Comparison of ENCODE assay signal across 8 cellular contexts in the genomic region with DNA sequence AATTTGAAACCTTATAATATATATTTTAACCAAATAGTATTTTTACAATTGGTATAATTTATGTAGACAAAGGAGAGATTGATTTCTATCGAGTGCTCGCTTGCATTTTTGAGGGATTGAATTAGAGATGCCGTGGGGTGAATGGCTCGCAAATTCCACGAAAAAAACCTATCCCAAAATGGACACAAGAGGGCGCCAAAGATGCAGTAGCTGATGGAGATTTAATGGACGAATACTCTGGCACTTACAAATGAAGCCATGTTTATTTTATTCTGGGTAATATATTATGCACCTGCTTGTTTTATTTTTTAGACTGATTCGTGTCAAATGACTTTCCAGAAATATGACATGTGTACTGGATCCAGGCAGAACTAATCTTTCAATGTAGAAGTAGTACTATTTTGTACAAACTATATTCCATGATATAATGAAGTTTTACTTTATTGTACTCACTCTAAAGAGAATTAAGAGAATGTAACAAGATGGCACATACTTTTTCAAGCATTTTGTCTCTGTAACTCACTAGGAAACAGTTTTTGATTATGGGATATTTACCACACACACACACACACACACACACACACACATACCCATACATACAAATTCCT.
DNase-seq lines count a peak whose midpoint lies in the region; ATAC-seq, FAIRE-seq and TF ChIP-seq lines count a peak whose summit lies in the region.

No MANE protein-coding gene starts in this region.

- H3K27ac ChIP-seq in RWPE2 (ENCODE audit: poor library complexity, severe bottlenecking) (no peak overlapping the region), iPS DF 6.9 (ENCODE audit: low read length) (no peak overlapping the region)

- H3K4me1 ChIP-seq in RWPE2 (ENCODE audit: insufficient read depth, poor library complexity, severe bottlenecking) (no peaks in the 10 kb centered on the region), iPS DF 6.9 (ENCODE audit: control insufficient read depth, insufficient read depth, low read length) (peaks cover 3% of the 10 kb centered on the region; the same call in 1 of the 2 replicates)

- TF ChIP-seq CTCF in RWPE2 (IDR thresholded peaks at IDR 0.05; ENCODE audit: poor library complexity, severe bottlenecking), result peak; percentile 96

- no peak for TF ChIP-seq POLR2A in GM12892 (IDR thresholded peaks at IDR 0.05; ENCODE audit: low read depth, low read length)

- no peak overlapping the region for H3K27ac Mint-ChIP-seq in activated naive CD8-positive, alpha-beta T cell treated with anti-CD3 and anti-CD28 coated beads for 36 hours

- H3K9me3 Mint-ChIP-seq in activated naive CD8-positive, alpha-beta T cell treated with anti-CD3 and anti-CD28 coated beads for 36 hours, result no peaks in the 10 kb centered on the region

- H3K9me3 ChIP-seq in RWPE2 (ENCODE audit: severe bottlenecking) (peaks cover 3% of the 10 kb centered on the region), iPS DF 6.9 (ENCODE audit: control insufficient read depth, insufficient read depth, low read length) (no peaks in the 10 kb centered on the region)

- no peaks in the 10 kb centered on the region for H3K36me3 Mint-ChIP-seq in activated naive CD8-positive, alpha-beta T cell treated with anti-CD3 and anti-CD28 coated beads for 36 hours

- H3K36me3 ChIP-seq in RWPE2 (ENCODE audit: low read depth) (no peaks in the 10 kb centered on the region), iPS DF 6.9 (ENCODE audit: control insufficient read depth, insufficient read depth, low read length) (no peaks in the 10 kb centered on the region)

- H3K4me1 Mint-ChIP-seq in activated naive CD8-positive, alpha-beta T cell treated with anti-CD3 and anti-CD28 coated beads for 36 hours, result peaks cover 2% of the 10 kb centered on the region

- WGBS in iPS DF 6.9 (ENCODE audit: insufficient coverage, insufficient read length), result no CpG with 5 or more reads among the region's 8 CpGs

- FAIRE-seq in GM12892 (lab: Jason Lieb, UNC), result peak; percentile 66

- H3K27me3 Mint-ChIP-seq in activated naive CD8-positive, alpha-beta T cell treated with anti-CD3 and anti-CD28 coated beads for 36 hours, result peaks cover 44% of the 10 kb centered on the region

- H3K27me3 ChIP-seq in RWPE2 (ENCODE audit: insufficient read depth, poor library complexity, severe bottlenecking) (no peaks in the 10 kb centered on the region), iPS DF 6.9 (ENCODE audit: control insufficient read depth, insufficient read depth, low read length) (no peaks in the 10 kb centered on the region)

- no peak overlapping the region for H3K4me3 ChIP-seq in Jurkat, Clone E6-1 (ENCODE audit: low read length)
- H3K4me3 ChIP-seq in RWPE2 (ENCODE audit: severe bottlenecking) (no peak overlapping the region), iPS DF 6.9 (ENCODE audit: low read length) (no peak overlapping the region)

- ATAC-seq in RWPE2 (ENCODE audit: low read depth), result peak; percentile 50; the same call in 2 of the 3 replicates
- no peak for ATAC-seq in HG02610 (IDR thresholded peaks at IDR 0.05; ENCODE audit: unreplicated experiment)

- peak; percentile 62 for DNase-seq in AG08396 (ENCODE audit: low spot score)
- no peak for DNase-seq in GM12892 (ENCODE audit: insufficient read length)
- peak; percentile 48 for DNase-seq in Jurkat, Clone E6-1 (ENCODE audit: low read depth, low spot score)
- DNase-seq in RWPE2 (ENCODE audit: low spot score), result no peak
- peak; percentile 34 for DNase-seq in activated naive CD8-positive, alpha-beta T cell treated with anti-CD3 and anti-CD28 coated beads for 36 hours
- peak; percentile 31 for DNase-seq in iPS DF 6.9 (ENCODE audit: low read depth, low spot score)
- peak; percentile 45 for DNase-seq in stimulated activated CD4-positive, alpha-beta T cell treated with anti-CD3 and anti-CD28 coated beads, Interleukin-1b, Interleukin-23, amount 100 ng/mL, for 48 hours

- H3K4me3 Mint-ChIP-seq in activated naive CD8-positive, alpha-beta T cell treated with anti-CD3 and anti-CD28 coated beads for 36 hours, result no peak overlapping the region

Comparison
In these comparisons a context has a peak if more than half of its experiments do, and no peak if none do; other contexts are left out.
1. DNase-seq: peak in AG08396 (single experiment), Jurkat, Clone E6-1 (single experiment), activated naive CD8-positive, alpha-beta T cell treated with anti-CD3 and anti-CD28 coated beads for 36 hours (single experiment), iPS DF 6.9 (single experiment) and stimulated activated CD4-positive, alpha-beta T cell treated with anti-CD3 and anti-CD28 coated beads, Interleukin-1b, Interleukin-23, amount 100 ng/mL, for 48 hours (single experiment); none in GM12892 (single experiment) and RWPE2 (single experiment).